Comparison of ENCODE assay signal across 8 cellular contexts in the genomic region with DNA sequence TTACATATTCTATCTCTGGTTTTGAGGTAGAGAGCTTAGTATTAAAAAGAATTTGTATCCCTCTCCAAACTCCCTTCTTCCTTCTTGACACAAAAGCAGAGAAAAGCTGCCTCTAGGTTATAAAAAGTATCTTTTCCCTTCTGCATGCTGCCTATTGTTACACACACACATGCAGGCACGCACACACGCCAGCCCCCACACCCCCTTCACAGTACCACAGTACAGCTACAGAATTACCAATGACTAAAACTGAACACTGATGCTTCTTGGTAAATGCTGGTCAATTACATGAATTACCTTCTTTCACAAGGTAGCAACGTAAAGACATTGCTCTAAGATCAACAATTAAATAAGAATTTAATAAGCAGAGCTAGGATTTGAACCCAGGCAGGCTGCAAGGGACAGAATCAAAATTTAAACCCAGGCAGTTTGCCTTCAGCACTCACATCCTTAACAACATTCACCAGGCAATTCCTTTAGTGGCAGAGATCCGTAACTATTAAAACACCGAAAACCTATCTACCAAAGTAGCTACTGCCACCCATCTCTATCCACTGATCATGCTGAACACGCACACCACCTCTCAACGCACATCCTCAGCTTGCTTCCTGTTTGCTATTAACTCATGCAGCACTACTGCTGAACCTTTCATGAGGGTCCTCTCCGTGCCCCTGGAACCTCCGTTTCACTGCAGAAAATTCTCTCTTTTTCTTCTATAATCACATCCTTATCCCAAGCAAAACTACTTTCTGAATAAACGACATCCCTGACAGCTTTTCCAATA. TPM values are rescaled to one million over a fixed set of nuclear protein-coding genes. Genes with fewer than 3 reads are reported as not detected.
DNase-seq lines count a peak whose midpoint lies in the region; ATAC-seq and TF ChIP-seq lines count a peak whose summit lies in the region.

No MANE protein-coding gene starts in this region.

- no peak overlapping the region; the same call in 1 of the 2 replicates for H3K4me3 Mint-ChIP-seq in HFFc6
- H3K4me3 Mint-ChIP-seq in activated naive CD8-positive, alpha-beta T cell treated with anti-CD3 and anti-CD28 coated beads, Interleukin-2, amount 10 ng/mL, durations not matched to agents 7 days and 5 days: peak overlapping the region; percentile 42
- H3K4me3 Mint-ChIP-seq in naive thymus-derived CD4-positive, alpha-beta T cell: peak overlapping the region; percentile 55 to 74 (median 69)

- H3K36me3 Mint-ChIP-seq in HFFc6 (ENCODE audit: low read depth): peaks cover 28% of the 10 kb centered on the region
- H3K36me3 Mint-ChIP-seq in activated naive CD8-positive, alpha-beta T cell treated with anti-CD3 and anti-CD28 coated beads, Interleukin-2, amount 10 ng/mL, durations not matched to agents 7 days and 5 days: peaks cover 22% of the 10 kb centered on the region
- peaks cover 5 to 23% (median 17%) of the 10 kb centered on the region in 5 donors for H3K36me3 Mint-ChIP-seq in naive thymus-derived CD4-positive, alpha-beta T cell

- H3K27ac Mint-ChIP-seq in HFFc6: peak overlapping the region; percentile 47
- H3K27ac Mint-ChIP-seq in activated naive CD8-positive, alpha-beta T cell treated with anti-CD3 and anti-CD28 coated beads, Interleukin-2, amount 10 ng/mL, durations not matched to agents 7 days and 5 days: peak overlapping the region; percentile 67
- H3K27ac Mint-ChIP-seq in naive thymus-derived CD4-positive, alpha-beta T cell: peak overlapping the region; percentile 53 to 92 (median 81)

- peaks cover 81% of the 10 kb centered on the region for H3K4me1 ChIP-seq in BLaER1
- H3K4me1 ChIP-seq in naive thymus-derived CD4-positive, alpha-beta T cell (ENCODE audit: control insufficient read depth in 2 of 2, insufficient read depth in 2 of 2, low read length in 2 of 2): peaks cover 27% of the 10 kb centered on the region in 2 donors
- H3K4me1 ChIP-seq in PC-3 (ENCODE audit: insufficient read depth, low read length): peaks cover 3% of the 10 kb centered on the region; the same call in 1 of the 2 replicates

- H3K4me2 ChIP-seq in BLaER1 (peak overlapping the region; percentile 93), PC-3 (ENCODE audit: low read length) (no peak overlapping the region)

- H3F3A ChIP-seq in PC-3 (ENCODE audit: low read length, unreplicated experiment): peaks cover 5% of the 10 kb centered on the region

- H3K27me3 ChIP-seq in BLaER1 (no peaks in the 10 kb centered on the region), PC-3 (ENCODE audit: low read length) (no peaks in the 10 kb centered on the region)
- H3K27me3 ChIP-seq in naive thymus-derived CD4-positive, alpha-beta T cell (ENCODE audit: control insufficient read depth in 2 of 2, insufficient read depth in 2 of 2, low read length in 2 of 2): no peaks in the 10 kb centered on the region

- H3K36me3 ChIP-seq in BLaER1 (peaks cover 62% of the 10 kb centered on the region), PC-3 (ENCODE audit: low read depth, low read length) (peaks cover 36% of the 10 kb centered on the region)
- H3K36me3 ChIP-seq in naive thymus-derived CD4-positive, alpha-beta T cell (ENCODE audit: control insufficient read depth in 2 of 3, insufficient read depth in 3 of 3, low read length in 3 of 3): peaks cover 0 to 50% (median 6%) of the 10 kb centered on the region in 3 experiments

- H3K79me2 ChIP-seq in PC-3 (ENCODE audit: low read length): peaks cover 90% of the 10 kb centered on the region

- H4K20me1 ChIP-seq in BLaER1 (peaks cover 98% of the 10 kb centered on the region), PC-3 (ENCODE audit: low read length) (peaks cover 49% of the 10 kb centered on the region)

- peak overlapping the region; percentile 88 for H3K27ac ChIP-seq in BLaER1
- H3K27ac ChIP-seq in naive thymus-derived CD4-positive, alpha-beta T cell (ENCODE audit: low read depth, low read length): peak overlapping the region; percentile 62
- no peak overlapping the region for H3K27ac ChIP-seq in PC-3 (ENCODE audit: low read length)

- H3K4me3 ChIP-seq in BLaER1 (peak overlapping the region; percentile 44), PC-3 (ENCODE audit: low read length) (no peak overlapping the region)
- H3K4me3 ChIP-seq in naive thymus-derived CD4-positive, alpha-beta T cell (ENCODE audit: low read length): no peak overlapping the region

- H3K9me3 ChIP-seq in BLaER1: no peaks in the 10 kb centered on the region
- no peaks in the 10 kb centered on the region for H3K9me3 ChIP-seq in naive thymus-derived CD4-positive, alpha-beta T cell (ENCODE audit: control insufficient read depth in 2 of 3, low read length in 3 of 3)
- no peaks in the 10 kb centered on the region for H3K9me3 ChIP-seq in PC-3 (ENCODE audit: low read length)

- no peaks in the 10 kb centered on the region; the same call in 1 of the 2 replicates for H3K27me3 Mint-ChIP-seq in HFFc6 (ENCODE audit: insufficient read depth)
- no peaks in the 10 kb centered on the region for H3K27me3 Mint-ChIP-seq in activated naive CD8-positive, alpha-beta T cell treated with anti-CD3 and anti-CD28 coated beads, Interleukin-2, amount 10 ng/mL, durations not matched to agents 7 days and 5 days
- H3K27me3 Mint-ChIP-seq in naive thymus-derived CD4-positive, alpha-beta T cell: no peaks in the 10 kb centered on the region

- intact Hi-C loops in naive thymus-derived CD4-positive, alpha-beta T cell (cut with micrococcal nuclease): no loop called here
- intact Hi-C loops in PC-3 (cut with micrococcal nuclease): loop anchor here (10.0 kb wide), 3 partner anchors 63 to 153 kb away; partner anchors contain the start of genes CRK and INPP5K

- no peaks in the 10 kb centered on the region for H3K9me3 Mint-ChIP-seq in HFFc6
- H3K9me3 Mint-ChIP-seq in activated naive CD8-positive, alpha-beta T cell treated with anti-CD3 and anti-CD28 coated beads, Interleukin-2, amount 10 ng/mL, durations not matched to agents 7 days and 5 days: no peaks in the 10 kb centered on the region
- H3K9me3 Mint-ChIP-seq in naive thymus-derived CD4-positive, alpha-beta T cell: no peaks in the 10 kb centered on the region

- peak; percentile 87 for ATAC-seq in activated naive CD8-positive, alpha-beta T cell treated with anti-CD3 and anti-CD28 coated beads, Interleukin-2, amount 10 ng/mL, durations not matched to agents 7 days and 5 days (ENCODE audit: low read depth)
- peak; percentile 76 for ATAC-seq in naive thymus-derived CD4-positive, alpha-beta T cell
- no peak for ATAC-seq in HG02840 (IDR thresholded peaks at IDR 0.05; ENCODE audit: low FRiP score, unreplicated experiment)
- ATAC-seq in PC-3: no peak

- CTCF ChIA-PET in naive thymus-derived CD4-positive, alpha-beta T cell (lab: Charles Lee): interaction anchor here (0.6 to 1.7 kb wide), 9 partner anchors 10 to 724 kb away, joined by 3 to 9 read pairs (median 4); partner anchors contain the start of gene INPP5K
- CTCF ChIA-PET in PC-3 (lab: Charles Lee): no interaction called here

- no peak overlapping the region for H2AFZ ChIP-seq in PC-3 (ENCODE audit: low read length)

- H3K9ac ChIP-seq in BLaER1 (peak overlapping the region; percentile 69), PC-3 (ENCODE audit: low read length) (no peak overlapping the region)

- no peaks in the 10 kb centered on the region for H3K9me2 ChIP-seq in PC-3 (replicated peaks; ENCODE audit: low read length)

- TF ChIP-seq CTCF in HFFc6 (IDR thresholded peaks at IDR 0.05) (no peak), GM20000 (IDR thresholded peaks at IDR 0.05; ENCODE audit: extremely low read depth, missing control alignments) (no peak), PC-3 (conservative IDR thresholded peaks at IDR 0.05; ENCODE audit: low read depth, low read length) (no peak)

- no peak for DNase-seq in HFFc6
- DNase-seq in activated naive CD8-positive, alpha-beta T cell treated with anti-CD3 and anti-CD28 coated beads, Interleukin-2, amount 10 ng/mL, durations not matched to agents 7 days and 5 days: no peak
- peak in 7 of 9 donors; percentile 18 to 59 (median 45) for DNase-seq in naive thymus-derived CD4-positive, alpha-beta T cell
- DNase-seq in GM20000 (ENCODE audit: low spot score): no peak
- no peak for DNase-seq in PC-3
- DNase-seq in ecto neural progenitor cell (ENCODE audit: low spot score): no peak

- H3K4me1 Mint-ChIP-seq in HFFc6 (ENCODE audit: low read depth): peaks cover 73% of the 10 kb centered on the region
- peaks cover 35% of the 10 kb centered on the region for H3K4me1 Mint-ChIP-seq in activated naive CD8-positive, alpha-beta T cell treated with anti-CD3 and anti-CD28 coated beads, Interleukin-2, amount 10 ng/mL, durations not matched to agents 7 days and 5 days
- H3K4me1 Mint-ChIP-seq in naive thymus-derived CD4-positive, alpha-beta T cell: peaks cover 33 to 73% (median 52%) of the 10 kb centered on the region in 7 donors

- BruUV-seq in PC-3 (replicated peaks; lab: Mats Ljungman, UMichigan): no TSS peak

- POLR2A ChIA-PET in activated naive CD8-positive, alpha-beta T cell treated with anti-CD3 and anti-CD28 coated beads, Interleukin-2, amount 10 ng/mL, durations not matched to agents 7 days and 5 days (lab: Charles Lee): interaction anchor here (0.6 to 3.1 kb wide), 3 partner anchors 38 to 154 kb away, joined by 3 to 21 read pairs (median 4); partner anchors contain the start of genes INPP5K and YWHAE
- POLR2A ChIA-PET in naive thymus-derived CD4-positive, alpha-beta T cell (lab: Charles Lee): interaction anchor here (0.6 to 1.7 kb wide), 7 partner anchors 10 to 533 kb away, joined by 3 to 12 read pairs (median 5); partner anchors contain the start of gene INPP5K
- POLR2A ChIA-PET in PC-3 (lab: Charles Lee; ENCODE audit: unreplicated experiment): no interaction called here

RNA-seq across cellular contexts. Expression of gene YWHAE, which starts 37.8 kb away (rescaled TPM):
- total RNA-seq in HFFc6 (2021; fragmentation: NEBNext Ultra II Directional; extraction: Animal tissue kit (Norgen Biotek cat#: 25700)): 100 to 1,000 TPM; 713 to 967 (median 844) TPM
- total RNA-seq in activated naive CD8-positive, alpha-beta T cell treated with anti-CD3 and anti-CD28 coated beads, Interleukin-2, amount 10 ng/mL, durations not matched to agents 7 days and 5 days: 100 to 1,000 TPM; 272 to 287 TPM
- total RNA-seq in naive thymus-derived CD4-positive, alpha-beta T cell: 100 to 1,000 TPM; 119 to 317 (median 127) TPM
- 10 to 100 TPM; 30.6 to 37.3 TPM for polyA plus RNA-seq in naive thymus-derived CD4-positive, alpha-beta T cell
- total RNA-seq in PC-3 (2014; rRNA removed): 210 and 342 TPM in 2 replicates

Comparison
In these comparisons a context has a peak if more than half of its experiments do, and no peak if none do; other contexts are left out.
1. DNase-seq: peak in naive thymus-derived CD4-positive, alpha-beta T cell (7 of 9); none in HFFc6 (single experiment), activated naive CD8-positive, alpha-beta T cell treated with anti-CD3 and anti-CD28 coated beads, Interleukin-2, amount 10 ng/mL, durations not matched to agents 7 days and 5 days (single experiment), GM20000 (single experiment), PC-3 (single experiment) and ecto neural progenitor cell (single experiment).
2. ATAC-seq: peak in activated naive CD8-positive, alpha-beta T cell treated with anti-CD3 and anti-CD28 coated beads, Interleukin-2, amount 10 ng/mL, durations not matched to agents 7 days and 5 days (single experiment) and naive thymus-derived CD4-positive, alpha-beta T cell (single experiment); none in HG02840 (single experiment) and PC-3 (single experiment).
3. Peak in every context shown above with its lines, with median percentiles within 50 percentile points of each other: H3K27ac Mint-ChIP-seq.